1 cellular context compared by ENCODE assay signal in the genomic region with DNA sequence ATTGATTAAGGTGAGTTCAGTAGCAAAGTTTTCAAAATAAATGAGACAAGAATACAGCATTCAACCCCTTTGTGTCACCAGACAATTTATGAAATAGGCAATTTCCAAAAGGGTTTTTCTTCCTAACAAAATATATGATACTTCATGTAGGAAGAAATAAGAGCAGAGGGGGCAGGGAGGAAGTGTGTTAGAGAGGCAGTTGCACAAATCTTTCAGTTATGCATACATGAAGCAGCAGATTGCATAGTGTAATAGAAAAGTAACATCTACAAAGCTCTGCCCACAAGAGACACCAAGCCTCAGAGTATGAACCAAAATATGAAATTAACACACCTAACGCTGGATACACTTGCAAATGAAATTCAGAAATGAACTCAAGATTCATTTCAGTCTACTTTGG.
TF ChIP-seq lines count a peak whose summit lies in the region.

No MANE protein-coding gene starts in this region.

TF ChIP-seq in GM23338, 12 proteins besides CTCF, POLR2A, EP300 and RAD21 (continued from another document):
- TF ChIP-seq ZNF462 (CRISPR knock-in tag; IDR thresholded peaks at IDR 0.05) = no peak
- TF ChIP-seq ZNF331 (CRISPR knock-in tag; IDR thresholded peaks at IDR 0.05; ENCODE audit: low read depth) = no peak
- TF ChIP-seq EZH2 (IDR thresholded peaks at IDR 0.05; ENCODE audit: low read depth, unreplicated experiment) = no peak
- TF ChIP-seq ZNF114 (CRISPR knock-in tag; IDR thresholded peaks at IDR 0.05) = no peak
